In the genomic region with DNA sequence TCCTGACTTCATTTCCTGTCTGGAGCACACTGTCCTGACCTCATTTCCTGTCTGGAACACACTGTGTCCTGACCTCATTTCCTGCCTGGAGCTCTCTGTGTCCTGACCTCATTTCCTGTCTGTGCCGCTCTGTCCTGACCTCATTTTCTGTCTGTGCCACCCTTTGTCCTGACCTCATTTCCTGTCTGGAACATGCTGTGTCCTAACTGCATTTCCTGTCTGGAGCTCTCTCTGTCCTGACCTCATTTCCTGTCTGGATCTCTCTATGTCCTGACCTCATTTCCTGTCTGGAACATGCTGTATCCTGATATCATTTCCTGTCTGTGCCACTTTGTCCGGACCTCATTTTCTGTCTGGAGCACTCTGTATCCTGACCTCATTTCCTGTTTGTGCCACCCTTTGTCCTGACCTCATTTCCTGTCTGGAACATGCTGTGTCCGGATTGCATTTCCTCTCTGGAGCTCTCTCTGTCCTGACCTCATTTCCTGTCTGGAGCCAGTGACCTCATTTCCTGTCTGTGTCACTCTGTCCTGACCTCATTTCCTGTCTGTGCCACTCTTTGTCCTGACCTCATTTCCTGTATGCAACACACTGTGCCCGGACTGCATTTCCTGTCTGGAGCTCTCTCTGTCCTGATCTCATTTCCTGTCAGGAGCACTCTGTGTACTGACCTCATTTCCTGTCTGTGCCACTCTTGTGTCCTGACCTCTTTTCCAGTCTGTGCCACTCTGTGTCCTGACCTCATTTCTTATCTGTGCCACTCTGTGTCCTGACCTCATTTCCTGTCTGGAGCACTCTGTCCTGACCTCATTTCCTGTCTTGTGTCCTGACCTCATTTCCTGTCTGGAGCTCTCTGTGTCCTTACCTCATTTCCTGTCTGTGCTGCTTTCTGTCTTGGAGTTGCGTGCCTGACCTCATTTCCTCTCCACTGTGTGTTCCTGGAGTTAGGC, we compare ENCODE assay signal across 8 cellular contexts. TPM values are rescaled to one million over a fixed set of nuclear protein-coding genes. Genes with fewer than 3 reads are reported as not detected.
A peak's percentile ranks its signal among the peaks of the same experiment; 100 is the strongest.
DNase-seq lines count a peak whose midpoint lies in the region; TF ChIP-seq lines count a peak whose summit lies in the region.

No MANE protein-coding gene starts in this region.

- 37 to 45% methylated on average over 5 of the region's 5 CpGs for WGBS in GM23248 (ENCODE audit: low coverage in 1 of 2, low lambda C conversion rate in 2 of 2, missing lambda C conversion rate in 2 of 2), 2 experiments
- WGBS in sigmoid colon, 2 donors = 42 to 72% methylated on average over 5 of the region's 5 CpGs

- H3K27me3 Mint-ChIP-seq in CD4-positive, alpha-beta memory T cell = no peaks in the 10 kb centered on the region

- H3K27ac ChIP-seq in CD4-positive, alpha-beta memory T cell (ENCODE audit: low read depth, low read length) = peak overlapping the region; percentile 95
- H3K27ac ChIP-seq in GM23248 (peak overlapping the region; percentile 73), sigmoid colon (peak overlapping the region; percentile 30 to 74 (median 60))

- no peak overlapping the region for H3K9ac ChIP-seq in GM23248

- H3K4me1 Mint-ChIP-seq in CD4-positive, alpha-beta memory T cell = peaks cover 31 to 59% (median 40%) of the 10 kb centered on the region in 4 donors

- no peaks in the 10 kb centered on the region for H3K9me2 ChIP-seq in GM23248 (ENCODE audit: insufficient read depth)

- TF ChIP-seq POLR2A in erythroblast (IDR thresholded peaks at IDR 0.05; ENCODE audit: low read length) (no peak), sigmoid colon (IDR thresholded peaks at IDR 0.05) (no peak)

- no peak for TF ChIP-seq EP300 in sigmoid colon (IDR thresholded peaks at IDR 0.05)

- no peak overlapping the region for H3K4me2 ChIP-seq in GM23248 (ENCODE audit: unreplicated experiment)

- H4K20me1 ChIP-seq in GM23248 (ENCODE audit: insufficient read depth) = peaks cover 29% of the 10 kb centered on the region

- in situ Hi-C loops in GM23248 (cut with MboI) = no loop called here

- peaks cover 0 to 19% (median 4%) of the 10 kb centered on the region in 8 donors for H3K9me3 Mint-ChIP-seq in CD4-positive, alpha-beta memory T cell

- POLR2A ChIA-PET in CD4-positive, alpha-beta memory T cell (lab: Charles Lee; ENCODE audit: partially characterized antibody) = interaction anchor here (0.7 to 14.5 kb wide), 29 partner anchors 9 to 881 kb away, joined by 3 to 454 read pairs (median 6); a partner anchor contains a TSS

- no peak for TF ChIP-seq CTCF in sigmoid colon (IDR thresholded peaks at IDR 0.05)

- H3K27me3 ChIP-seq in CD4-positive, alpha-beta memory T cell (ENCODE audit: insufficient read depth, low read length) = no peaks in the 10 kb centered on the region
- H3K27me3 ChIP-seq in GM23248 (replicated peaks; ENCODE audit: insufficient read depth) = no peaks in the 10 kb centered on the region
- H3K27me3 ChIP-seq in sigmoid colon = no peaks in the 10 kb centered on the region

- peak; percentile 87 to 96 (median 92) for DNase-seq in CD4-positive, alpha-beta memory T cell
- DNase-seq in GM23248 = peak; percentile 82
- peak; percentile 44 for DNase-seq in NK-92 treated with Interleukin-12 subunit alpha and Interleukin-12 subunit beta, amount 100 ng/mL, for 24 hours (lab: John Stamatoyannopoulos, UW)
- peak; percentile 54 to 71 for DNase-seq in activated CD8-positive, alpha-beta memory T cell treated with anti-CD3 and anti-CD28 coated beads for 4 hours (ENCODE audit: low read depth in 2 of 2)
- peak; percentile 60 to 76 for DNase-seq in erythroblast (lab: John Stamatoyannopoulos, UW)
- DNase-seq in sigmoid colon = no peak
- no peak for DNase-seq in GM19240 (ENCODE audit: insufficient read length, low spot score)
- no peak for DNase-seq in iPS-NIHi7 (ENCODE audit: extremely low spot score)

- H3F3A ChIP-seq in GM23248 (ENCODE audit: insufficient read depth) = peaks cover 46% of the 10 kb centered on the region

- no peak overlapping the region for H2AFZ ChIP-seq in GM23248

- CTCF ChIA-PET in CD4-positive, alpha-beta memory T cell (lab: Charles Lee; ENCODE audit: partially characterized antibody) = interaction anchor here (1.1 to 2.2 kb wide), 6 partner anchors 22 to 61 kb away, joined by 3 to 8 read pairs (median 5); a partner anchor contains a TSS

- intact Hi-C loops in CD4-positive, alpha-beta memory T cell (cut with micrococcal nuclease) = loop anchor here (1.0 to 2.0 kb wide), 6 partner anchors 21 to 135 kb away; a partner anchor contains a TSS
- intact Hi-C loops in sigmoid colon (cut with DNase I) = no loop called here

- H3K36me3 ChIP-seq in CD4-positive, alpha-beta memory T cell (ENCODE audit: insufficient read depth, low read length) = peaks cover 6% of the 10 kb centered on the region
- H3K36me3 ChIP-seq in GM23248 (ENCODE audit: low read depth) = no peaks in the 10 kb centered on the region
- H3K36me3 ChIP-seq in sigmoid colon = peaks cover 0 to 10% (median 0%) of the 10 kb centered on the region in 4 donors

- H3K4me3 ChIP-seq in CD4-positive, alpha-beta memory T cell (ENCODE audit: low read length in 2 of 2) = no peak overlapping the region
- H3K4me3 ChIP-seq in GM23248 (no peak overlapping the region), sigmoid colon (no peak overlapping the region)

- peaks cover 100% of the 10 kb centered on the region for H3K79me2 ChIP-seq in GM23248 (ENCODE audit: insufficient read depth)

- H3K27ac Mint-ChIP-seq in CD4-positive, alpha-beta memory T cell = no peak overlapping the region

- H3K4me3 Mint-ChIP-seq in CD4-positive, alpha-beta memory T cell = no peak overlapping the region

- H3K36me3 Mint-ChIP-seq in CD4-positive, alpha-beta memory T cell = peaks cover 10 to 31% of the 10 kb centered on the region in 2 donors

- peaks cover 87% of the 10 kb centered on the region for H3K4me1 ChIP-seq in CD4-positive, alpha-beta memory T cell (ENCODE audit: insufficient read depth, low read length)
- H3K4me1 ChIP-seq in GM23248 (ENCODE audit: insufficient read depth) (peaks cover 26% of the 10 kb centered on the region), sigmoid colon (peaks cover 0 to 99% (median 91%) of the 10 kb centered on the region in 4 donors)

- H3K9me3 ChIP-seq in CD4-positive, alpha-beta memory T cell (ENCODE audit: control insufficient read depth in 1 of 2, low read length in 2 of 2) = peaks cover 0 to 21% of the 10 kb centered on the region in 2 donors
- H3K9me3 ChIP-seq in GM23248 (ENCODE audit: low read depth) (no peaks in the 10 kb centered on the region), sigmoid colon (peaks cover 0 to 6% (median 0%) of the 10 kb centered on the region in 4 donors)

RNA-seq across cellular contexts. Expression of a gene that starts 27.6 kb away (rescaled TPM):
- 100 to 1,000 TPM in 1 of 2 experiments, 10 to 100 TPM in 1; 96.1 to 104 TPM for total RNA-seq in CD4-positive, alpha-beta memory T cell
- polyA plus RNA-seq in CD4-positive, alpha-beta memory T cell = under 1 TPM; 0.08 to 0.86 TPM
- 23.1 and 26.8 TPM in 2 replicates for total RNA-seq in GM23248 (2014; rRNA removed; shearing (Covaris generic))
- 3.8 and 4.0 TPM in 2 replicates for polyA plus RNA-seq in GM23248 (2016; fragmentation: Nextera tagmentation; extraction: Ambion mirVana)
- total RNA-seq in sigmoid colon = 10 to 100 TPM; 18.9 to 50.4 (median 26.9) TPM
- 10 to 100 TPM in 1 of 3 donors, 1 to 10 TPM in 2; 5.8 to 20.0 (median 6.6) TPM for polyA plus RNA-seq in sigmoid colon

Comparison
In these comparisons a context has a peak if more than half of its experiments do, and no peak if none do; other contexts are left out.
1. DNase-seq: peak in CD4-positive, alpha-beta memory T cell (5 of 5), GM23248 (single experiment), NK-92 treated with Interleukin-12 subunit alpha and Interleukin-12 subunit beta, amount 100 ng/mL, for 24 hours (single experiment), activated CD8-positive, alpha-beta memory T cell treated with anti-CD3 and anti-CD28 coated beads for 4 hours (2 of 2) and erythroblast (2 of 2); none in sigmoid colon (single experiment), GM19240 (single experiment) and iPS-NIHi7 (single experiment).
2. Peak in every context shown above with its lines, with median percentiles within 50 percentile points of each other: H3K27ac ChIP-seq.